Comparison of ENCODE assay signal across 9 cellular contexts in genomic region chr14:23033801-23034497, GRCh38. TPM values are rescaled to one million over a fixed set of nuclear protein-coding genes. Genes with fewer than 3 reads are reported as not detected.
DNase-seq lines count a peak whose midpoint lies in the region; ATAC-seq and TF ChIP-seq lines count a peak whose summit lies in the region.
"Had no signal": no experiment of that assay in that cellular context is flagged by ENCODE, and none has a peak within 500 bp of the region (broad histone marks: within the 10 kb centered on the region; RNA-seq: fewer than 3 reads in every experiment).

No MANE protein-coding gene starts in this region.

- DNase-seq in HFFc6 (no peak), stomach (no peak), NCI-H748 treated with DMSO at 0.1 percent for 48 hours (lab: John Stamatoyannopoulos, UW) (no peak), HT-29 (ENCODE audit: low spot score) (no peak), NCI-H524 (lab: John Stamatoyannopoulos, UW) (no peak)
- peak; percentile 35 for DNase-seq in activated CD8-positive, alpha-beta T cell treated with anti-CD3 and anti-CD28 coated beads for 36 hours

- H3K27ac ChIP-seq in stomach: peak overlapping the region; percentile 80 to 94 (median 91)

- H3K9me3 Mint-ChIP-seq in HFFc6: peaks cover 3% of the 10 kb centered on the region; the same call in 1 of the 2 replicates
- H3K9me3 Mint-ChIP-seq in activated CD8-positive, alpha-beta T cell treated with anti-CD3 and anti-CD28 coated beads for 36 hours: peaks cover 2% of the 10 kb centered on the region

- no peak for ATAC-seq in activated CD8-positive, alpha-beta T cell treated with anti-CD3 and anti-CD28 coated beads for 36 hours
- ATAC-seq in GM19463 (IDR thresholded peaks at IDR 0.05; ENCODE audit: unreplicated experiment): no peak

- WGBS in stomach, 5 donors: 35 to 39% (median 37%) methylated on average over 17 of the region's 17 CpGs

- no peaks in the 10 kb centered on the region for H3K27me3 ChIP-seq in stomach

- H3K4me1 ChIP-seq in stomach: peaks cover 7 to 36% (median 23%) of the 10 kb centered on the region in 4 donors

- TF ChIP-seq EP300 in stomach (IDR thresholded peaks at IDR 0.05): no peak

- POLR2A ChIA-PET in activated CD8-positive, alpha-beta T cell treated with anti-CD3 and anti-CD28 coated beads for 36 hours (lab: Charles Lee): interaction anchor here (0.6 to 2.5 kb wide), 12 partner anchors 9 to 1631 kb away, joined by 3 to 19 read pairs (median 3); partner anchors contain the start of gene AJUBA

- no peak for TF ChIP-seq POLR2A in stomach (IDR thresholded peaks at IDR 0.05)

- peak overlapping the region; percentile 99 for H3K27ac Mint-ChIP-seq in HFFc6
- H3K27ac Mint-ChIP-seq in activated CD8-positive, alpha-beta T cell treated with anti-CD3 and anti-CD28 coated beads for 36 hours: peak overlapping the region; percentile 98

- H3K36me3 ChIP-seq in stomach: peaks cover 30 to 46% (median 45%) of the 10 kb centered on the region in 4 donors

- peaks cover 35% of the 10 kb centered on the region for H3K4me1 Mint-ChIP-seq in HFFc6 (ENCODE audit: low read depth)
- H3K4me1 Mint-ChIP-seq in activated CD8-positive, alpha-beta T cell treated with anti-CD3 and anti-CD28 coated beads for 36 hours (ENCODE audit: low read depth): peaks cover 37% of the 10 kb centered on the region

- intact Hi-C loops in activated CD8-positive, alpha-beta T cell treated with anti-CD3 and anti-CD28 coated beads for 36 hours (cut with micrococcal nuclease): loop anchor here (1.0 kb wide), 1 partner anchor 27 kb away; no protein-coding TSS in a partner anchor
- intact Hi-C loops in stomach (cut with DNase I; ENCODE audit: low total_unique reads): no loop called here

- peaks cover 34% of the 10 kb centered on the region for H3K36me3 Mint-ChIP-seq in HFFc6 (ENCODE audit: low read depth)
- peaks cover 38% of the 10 kb centered on the region for H3K36me3 Mint-ChIP-seq in activated CD8-positive, alpha-beta T cell treated with anti-CD3 and anti-CD28 coated beads for 36 hours (ENCODE audit: low read depth)

- no peaks in the 10 kb centered on the region for H3K9me3 ChIP-seq in stomach

- H3K4me3 ChIP-seq in iPS-11a (ENCODE audit: low read depth, low read length) (peak overlapping the region; percentile 98), stomach (peak overlapping the region; percentile 57 to 83 (median 76))

- peak overlapping the region; percentile 89 for H3K4me3 Mint-ChIP-seq in HFFc6
- H3K4me3 Mint-ChIP-seq in activated CD8-positive, alpha-beta T cell treated with anti-CD3 and anti-CD28 coated beads for 36 hours: peak overlapping the region; percentile 92

- CTCF ChIA-PET in activated CD8-positive, alpha-beta T cell treated with anti-CD3 and anti-CD28 coated beads for 36 hours (lab: Charles Lee): interaction anchor here (0.9 to 7.5 kb wide), 12 partner anchors 8 to 61 kb away, joined by 3 to 29 read pairs (median 5); partner anchors contain the start of genes AJUBA, CDH24 and PSMB11

- H3K27me3 Mint-ChIP-seq in HFFc6 (ENCODE audit: insufficient read depth): 0 out of 2 replicates have a peak, but pooled peaks cover 1% of the 10 kb centered on the region
- H3K27me3 Mint-ChIP-seq in activated CD8-positive, alpha-beta T cell treated with anti-CD3 and anti-CD28 coated beads for 36 hours: no peaks in the 10 kb centered on the region

- TF ChIP-seq CTCF in HFFc6 (IDR thresholded peaks at IDR 0.05): no peak
- TF ChIP-seq CTCF in activated CD8-positive, alpha-beta T cell treated with anti-CD3 and anti-CD28 coated beads for 36 hours (IDR thresholded peaks at IDR 0.05): no peak
- no peak for TF ChIP-seq CTCF in stomach (IDR thresholded peaks at IDR 0.05)

RNA-seq across cellular contexts. Expression of gene PSMB5, which starts 0.8 kb away (rescaled TPM):
- total RNA-seq in HFFc6 (2021; fragmentation: NEBNext Ultra II Directional; extraction: Animal tissue kit (Norgen Biotek cat#: 25700)): 100 to 1,000 TPM; 221 to 259 (median 241) TPM
- total RNA-seq in activated CD8-positive, alpha-beta T cell treated with anti-CD3 and anti-CD28 coated beads for 36 hours: 100 to 1,000 TPM; 119 to 120 TPM
- 100 to 1,000 TPM in 1 of 5 donors, 10 to 100 TPM in 4; 34.4 to 139 (median 54.6) TPM for total RNA-seq in stomach
- 100 to 1,000 TPM in 1 of 3 donors, 10 to 100 TPM in 2; 96.4 to 147 (median 98.6) TPM for polyA plus RNA-seq in stomach
- total RNA-seq in HT-29 (2014; rRNA removed; shearing (Covaris generic)): 198 and 205 TPM in 2 replicates

RNA-seq across cellular contexts. Expression of gene PSMB11, which starts 8.1 kb away (rescaled TPM):
- total RNA-seq in HFFc6 (2021; fragmentation: NEBNext Ultra II Directional; extraction: Animal tissue kit (Norgen Biotek cat#: 25700)): under 1 TPM in 1 of 6 experiments, not detected in 5; 0.12 TPM
- total RNA-seq in activated CD8-positive, alpha-beta T cell treated with anti-CD3 and anti-CD28 coated beads for 36 hours: not detected
- not detected for total RNA-seq in stomach
- polyA plus RNA-seq in stomach: not detected
- not detected in 2 replicates for total RNA-seq in HT-29 (2014; rRNA removed; shearing (Covaris generic))
- total RNA-seq: T-helper 1 cell treated with Interleukin-12 subunit alpha and Interleukin-12 subunit beta and Interleukin-4 antibody, amounts not matched to agents 30 ng/mL and 1 ng/mL, for 36 hours had no signal

RNA-seq across cellular contexts. Expression of gene CDH24, which starts 23.4 kb away (rescaled TPM):
- 10 to 100 TPM in 1 of 6 experiments, 1 to 10 TPM in 5; 6.4 to 11.2 (median 8.3) TPM for total RNA-seq in HFFc6 (2021; fragmentation: NEBNext Ultra II Directional; extraction: Animal tissue kit (Norgen Biotek cat#: 25700))
- under 1 TPM; 0.69 to 0.72 TPM for total RNA-seq in activated CD8-positive, alpha-beta T cell treated with anti-CD3 and anti-CD28 coated beads for 36 hours
- 10 to 100 TPM in 1 of 5 donors, 1 to 10 TPM in 3, not detected in 1; 1.2 to 14.3 (median 4.8) TPM for total RNA-seq in stomach
- 1 to 10 TPM; 2.3 to 4.0 (median 3.2) TPM for polyA plus RNA-seq in stomach
- total RNA-seq in HT-29 (2014; rRNA removed; shearing (Covaris generic)): 11.4 and 15.0 TPM in 2 replicates

RNA-seq across cellular contexts. Expression of gene C14orf93, which starts 24.0 kb away (rescaled TPM):
- 1 to 10 TPM; 3.6 to 7.0 (median 5.7) TPM for total RNA-seq in HFFc6 (2021; fragmentation: NEBNext Ultra II Directional; extraction: Animal tissue kit (Norgen Biotek cat#: 25700))
- 10 to 100 TPM; 13.2 to 13.5 TPM for total RNA-seq in activated CD8-positive, alpha-beta T cell treated with anti-CD3 and anti-CD28 coated beads for 36 hours
- total RNA-seq in stomach: 10 to 100 TPM in 3 of 5 donors, 1 to 10 TPM in 1, not detected in 1; 5.0 to 29.1 (median 20.6) TPM
- 1 to 10 TPM; 6.8 to 8.6 (median 7.2) TPM for polyA plus RNA-seq in stomach
- 14.6 and 15.1 TPM in 2 replicates for total RNA-seq in HT-29 (2014; rRNA removed; shearing (Covaris generic))

RNA-seq across cellular contexts. Expression of gene AJUBA, which starts 51.6 kb away (rescaled TPM):
- 10 to 100 TPM; 66.0 to 79.7 (median 74.9) TPM for total RNA-seq in HFFc6 (2021; fragmentation: NEBNext Ultra II Directional; extraction: Animal tissue kit (Norgen Biotek cat#: 25700))
- total RNA-seq in activated CD8-positive, alpha-beta T cell treated with anti-CD3 and anti-CD28 coated beads for 36 hours: 1 to 10 TPM; 2.3 to 2.6 TPM
- total RNA-seq in stomach: 10 to 100 TPM in 3 of 5 donors, 1 to 10 TPM in 1, not detected in 1; 3.1 to 13.3 (median 10.7) TPM
- polyA plus RNA-seq in stomach: 1 to 10 TPM; 1.5 to 6.9 (median 6.6) TPM
- total RNA-seq in HT-29 (2014; rRNA removed; shearing (Covaris generic)): 52.0 and 53.6 TPM in 2 replicates
